In the genomic region with DNA sequence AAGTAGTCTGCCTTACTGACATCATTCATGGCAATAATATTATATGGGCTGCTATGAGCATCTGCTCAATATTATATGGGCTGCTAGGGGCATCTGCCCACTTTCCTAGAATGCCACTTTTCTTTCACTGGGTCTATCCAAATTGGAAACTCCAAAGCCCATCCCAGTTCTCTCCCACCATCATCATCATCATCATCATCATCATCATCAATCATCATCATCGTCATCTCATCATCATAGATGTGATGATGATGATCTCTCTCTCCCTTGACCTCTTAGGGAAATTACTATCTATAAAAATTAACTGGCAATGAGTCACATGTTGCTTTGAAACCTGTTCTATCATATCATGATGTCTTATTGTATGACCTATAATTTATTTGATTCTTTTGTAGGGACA, we compare ENCODE assay signal across 39 cellular contexts.
"Had no signal": no experiment of that assay in that cellular context is flagged by ENCODE, and none has a peak within 500 bp of the region (broad histone marks: within the 10 kb centered on the region; RNA-seq: fewer than 3 reads in every experiment).

No MANE protein-coding gene starts in this region.

- H3K4me1 ChIP-seq: adrenal gland, ascending aorta, body of pancreas, breast epithelium had no signal

- H3K36me3 Mint-ChIP-seq: activated naive CD4-positive, alpha-beta T cell treated with anti-CD3 and anti-CD28 coated beads, Interleukin-2, amount 10 ng/mL, durations not matched to agents 7 days and 5 days; activated naive CD4-positive, alpha-beta T cell treated with anti-CD3 and anti-CD28 coated beads, Interleukin-2, amount 50 U/mL, for 24 hours; activated naive CD8-positive, alpha-beta T cell; activated naive CD8-positive, alpha-beta T cell treated with anti-CD3 and anti-CD28 coated beads for 36 hours; activated naive CD8-positive, alpha-beta T cell treated with anti-CD3 and anti-CD28 coated beads, Interleukin-2, amount 10 ng/mL, durations not matched to agents 7 days and 5 days; brain had no signal

- H3K4me1 Mint-ChIP-seq: activated naive CD4-positive, alpha-beta T cell treated with anti-CD3 and anti-CD28 coated beads, Interleukin-2, amount 10 ng/mL, durations not matched to agents 7 days and 5 days; activated naive CD4-positive, alpha-beta T cell treated with anti-CD3 and anti-CD28 coated beads, Interleukin-2, amount 50 U/mL, for 24 hours; activated naive CD8-positive, alpha-beta T cell treated with anti-CD3 and anti-CD28 coated beads for 36 hours; activated naive CD8-positive, alpha-beta T cell treated with anti-CD3 and anti-CD28 coated beads, Interleukin-2, amount 10 ng/mL, durations not matched to agents 7 days and 5 days; activated naive CD8-positive, alpha-beta T cell treated with anti-CD3 and anti-CD28 coated beads, Interleukin-2, amount 50 U/mL, for 24 hours; activated T-helper 17 cell treated with anti-CD3 and anti-CD28 coated beads, Interleukin-2, amount 50 U/mL, for 72 hours; brain; central memory CD8-positive, alpha-beta T cell had no signal

- H3K9me3 ChIP-seq: adrenal gland, ascending aorta, body of pancreas, breast epithelium had no signal

- H3K4me3 ChIP-seq: adrenal gland, ascending aorta, body of pancreas, breast epithelium, cardiac muscle cell had no signal

- H3K36me3 ChIP-seq: adrenal gland, ascending aorta, brain microvascular endothelial cell, breast epithelium, cardiac muscle cell had no signal

- H3K27me3 ChIP-seq: adrenal gland, ascending aorta, body of pancreas, brain microvascular endothelial cell, breast epithelium, cardiac muscle cell had no signal

- H3K9me3 Mint-ChIP-seq: activated naive CD4-positive, alpha-beta T cell treated with anti-CD3 and anti-CD28 coated beads for 36 hours; activated naive CD4-positive, alpha-beta T cell treated with anti-CD3 and anti-CD28 coated beads, Interleukin-2, amount 10 ng/mL, durations not matched to agents 7 days and 5 days; activated naive CD4-positive, alpha-beta T cell treated with anti-CD3 and anti-CD28 coated beads, Interleukin-2, amount 50 U/mL, for 24 hours; activated naive CD4-positive, alpha-beta T cell treated with anti-CD3 and anti-CD28 coated beads, Interleukin-2, amount 50 U/mL, for 72 hours; activated naive CD8-positive, alpha-beta T cell treated with anti-CD3 and anti-CD28 coated beads for 36 hours; activated naive CD8-positive, alpha-beta T cell treated with anti-CD3 and anti-CD28 coated beads, Interleukin-2, amount 10 ng/mL, durations not matched to agents 7 days and 5 days; activated T-cell treated with anti-CD3 and anti-CD28 coated beads, Interleukin-2, amount 50 U/mL, for 24 hours; activated T-cell treated with anti-CD3 and anti-CD28 coated beads, Interleukin-2, amount 50 U/mL, for 4 hours; activated T-helper 1 cell treated with anti-CD3 and anti-CD28 coated beads, Interleukin-12 subunit alpha, Interleukin-12 subunit beta, Interleukin-2, Interleukin-4 antibody, amounts not matched to agents 30 ng/mL and 10 ng/mL and 1 ng/mL, durations not matched to agents 14 hours and 24 hours and 36 hours; activated T-helper 17 cell treated with anti-CD3 and anti-CD28 coated beads, Interleukin-2, amount 50 U/mL, for 72 hours; activated T-helper 2 cell treated with anti-CD3 and anti-CD28 coated beads, Interferon-gamma antibody, Interleukin-2, Interleukin-4, amounts not matched to agents 10 μg/mL and 5 μg/mL and 100 μg/mL, durations not matched to agents 14 hours and 24 hours and 36 hours; central memory CD8-positive, alpha-beta T cell had no signal

- H3K27ac Mint-ChIP-seq: activated naive CD4-positive, alpha-beta T cell treated with anti-CD3 and anti-CD28 coated beads for 36 hours; activated naive CD4-positive, alpha-beta T cell treated with anti-CD3 and anti-CD28 coated beads, Interleukin-2, amount 10 ng/mL, durations not matched to agents 7 days and 5 days; activated naive CD4-positive, alpha-beta T cell treated with anti-CD3 and anti-CD28 coated beads, Interleukin-2, amount 50 U/mL, for 24 hours; activated naive CD4-positive, alpha-beta T cell treated with anti-CD3 and anti-CD28 coated beads, Interleukin-2, amount 50 U/mL, for 72 hours; activated naive CD8-positive, alpha-beta T cell; activated naive CD8-positive, alpha-beta T cell treated with anti-CD3 and anti-CD28 coated beads for 36 hours; activated naive CD8-positive, alpha-beta T cell treated with anti-CD3 and anti-CD28 coated beads, Interleukin-2, amount 10 ng/mL, durations not matched to agents 7 days and 5 days; activated naive CD8-positive, alpha-beta T cell treated with anti-CD3 and anti-CD28 coated beads, Interleukin-2, amount 50 U/mL, for 24 hours; activated T-cell treated with anti-CD3 and anti-CD28 coated beads, Interleukin-2, amount 50 U/mL, for 24 hours; activated T-cell treated with anti-CD3 and anti-CD28 coated beads, Interleukin-2, amount 50 U/mL, for 72 hours; activated T-helper 1 cell treated with anti-CD3 and anti-CD28 coated beads, Interleukin-12 subunit alpha, Interleukin-12 subunit beta, Interleukin-2, Interleukin-4 antibody, amounts not matched to agents 30 ng/mL and 10 ng/mL and 1 ng/mL, durations not matched to agents 14 hours and 24 hours and 36 hours; activated T-helper 17 cell treated with anti-CD3 and anti-CD28 coated beads, Interleukin-2, amount 50 U/mL, for 72 hours; activated T-helper 2 cell treated with anti-CD3 and anti-CD28 coated beads, Interferon-gamma antibody, Interleukin-2, Interleukin-4, amounts not matched to agents 10 μg/mL and 5 μg/mL and 100 μg/mL, durations not matched to agents 14 hours and 24 hours and 36 hours; brain had no signal

- H3K27ac ChIP-seq: adrenal gland, ascending aorta, body of pancreas, brain microvascular endothelial cell, breast epithelium, cardiac muscle cell had no signal

- FAIRE-seq: astrocyte, bronchial epithelial cell had no signal

- ATAC-seq: activated naive CD4-positive, alpha-beta T cell treated with anti-CD3 and anti-CD28 coated beads, Interleukin-2, amount 50 U/mL, for 72 hours; activated naive CD8-positive, alpha-beta T cell treated with anti-CD3 and anti-CD28 coated beads, Interleukin-2, amount 50 U/mL, for 24 hours; activated T-cell treated with anti-CD3 and anti-CD28 coated beads, Interleukin-2, amount 50 U/mL, for 4 hours; activated T-cell treated with anti-CD3 and anti-CD28 coated beads, Interleukin-2, amount 50 U/mL, for 72 hours; activated T-helper 17 cell treated with anti-CD3 and anti-CD28 coated beads, Interleukin-2, amount 50 U/mL, for 72 hours; body of pancreas had no signal

- DNase-seq: activated effector memory CD4-positive, alpha-beta T cell treated with anti-CD3 and anti-CD28 coated beads, Interleukin-2, amount 50 U/mL, for 16 hours; activated effector memory CD4-positive, alpha-beta T cell treated with Interleukin-2 at 50 U/mL for 16 hours; activated gamma-delta T cell; activated gamma-delta T cell treated with Interleukin-2 at 50 U/mL for 16 hours; activated naive CD4-positive, alpha-beta T cell; activated naive CD4-positive, alpha-beta T cell treated with anti-CD3 and anti-CD28 coated beads for 36 hours; activated naive CD4-positive, alpha-beta T cell treated with anti-CD3 and anti-CD28 coated beads, Interleukin-2, amount 10 ng/mL, durations not matched to agents 7 days and 5 days; activated naive CD4-positive, alpha-beta T cell treated with anti-CD3 and anti-CD28 coated beads, Interleukin-2, amount 50 U/mL, for 16 hours; activated naive CD4-positive, alpha-beta T cell treated with Interleukin-2 at 50 U/mL for 16 hours; activated naive CD8-positive, alpha-beta T cell treated with anti-CD3 and anti-CD28 coated beads for 36 hours; activated naive CD8-positive, alpha-beta T cell treated with anti-CD3 and anti-CD28 coated beads, Interleukin-2, amount 10 ng/mL, durations not matched to agents 7 days and 5 days; activated naive CD8-positive, alpha-beta T cell treated with anti-CD3 and anti-CD28 coated beads, Interleukin-2, amount 50 U/mL, for 24 hours; activated T-cell treated with anti-CD3 and anti-CD28 coated beads, Interleukin-2, amount 50 U/mL, for 24 hours; activated T-cell treated with anti-CD3 and anti-CD28 coated beads, Interleukin-2, amount 50 U/mL, for 4 hours; activated T-cell treated with anti-CD3 and anti-CD28 coated beads, Interleukin-2, amount 50 U/mL, for 48 hours; activated T-cell treated with anti-CD3 and anti-CD28 coated beads, Interleukin-2, amount 50 U/mL, for 72 hours; adrenal gland; amniotic stem cell; amygdala; anterior cingulate cortex; aorta; body of pancreas; brain microvascular endothelial cell; caudate nucleus; central memory CD4-positive, alpha-beta T cell; cerebellar nuclear complex had no signal

- H3K4me3 Mint-ChIP-seq: activated naive CD4-positive, alpha-beta T cell treated with anti-CD3 and anti-CD28 coated beads for 36 hours; activated naive CD4-positive, alpha-beta T cell treated with anti-CD3 and anti-CD28 coated beads, Interleukin-2, amount 10 ng/mL, durations not matched to agents 7 days and 5 days; activated naive CD4-positive, alpha-beta T cell treated with anti-CD3 and anti-CD28 coated beads, Interleukin-2, amount 50 U/mL, for 24 hours; activated naive CD8-positive, alpha-beta T cell; activated naive CD8-positive, alpha-beta T cell treated with anti-CD3 and anti-CD28 coated beads for 36 hours; activated naive CD8-positive, alpha-beta T cell treated with anti-CD3 and anti-CD28 coated beads, Interleukin-2, amount 10 ng/mL, durations not matched to agents 7 days and 5 days; activated naive CD8-positive, alpha-beta T cell treated with anti-CD3 and anti-CD28 coated beads, Interleukin-2, amount 50 U/mL, for 24 hours; activated T-cell treated with anti-CD3 and anti-CD28 coated beads, Interleukin-2, amount 50 U/mL, for 24 hours; activated T-cell treated with anti-CD3 and anti-CD28 coated beads, Interleukin-2, amount 50 U/mL, for 4 hours; activated T-cell treated with anti-CD3 and anti-CD28 coated beads, Interleukin-2, amount 50 U/mL, for 72 hours; activated T-helper 1 cell treated with anti-CD3 and anti-CD28 coated beads, Interleukin-12 subunit alpha, Interleukin-12 subunit beta, Interleukin-2, Interleukin-4 antibody, amounts not matched to agents 30 ng/mL and 10 ng/mL and 1 ng/mL, durations not matched to agents 14 hours and 24 hours and 36 hours; activated T-helper 17 cell treated with anti-CD3 and anti-CD28 coated beads, Interleukin-2, amount 50 U/mL, for 72 hours; brain; central memory CD8-positive, alpha-beta T cell had no signal

- H3K27me3 Mint-ChIP-seq: activated naive CD4-positive, alpha-beta T cell treated with anti-CD3 and anti-CD28 coated beads, Interleukin-2, amount 10 ng/mL, durations not matched to agents 7 days and 5 days; activated naive CD4-positive, alpha-beta T cell treated with anti-CD3 and anti-CD28 coated beads, Interleukin-2, amount 50 U/mL, for 24 hours; activated naive CD8-positive, alpha-beta T cell treated with anti-CD3 and anti-CD28 coated beads, Interleukin-2, amount 10 ng/mL, durations not matched to agents 7 days and 5 days; central memory CD8-positive, alpha-beta T cell had no signal
